Comparison of ENCODE assay signal across 18 cellular contexts in genomic region chr4:141896687-141897086, GRCh38.
DNase-seq lines count a peak whose midpoint lies in the region; ATAC-seq and TF ChIP-seq lines count a peak whose summit lies in the region.
"Had no signal": no experiment of that assay in that cellular context is flagged by ENCODE, and none has a peak within 500 bp of the region (broad histone marks: within the 10 kb centered on the region; RNA-seq: fewer than 3 reads in every experiment).

No MANE protein-coding gene starts in this region.

- H3K27ac ChIP-seq in ACC112 (ENCODE audit: low read depth, low read length), result no peak overlapping the region
- H3K27ac ChIP-seq: 22Rv1, BLaER1 had no signal

- H2AFZ ChIP-seq in ACC112 (ENCODE audit: low read length, unreplicated experiment), result peak overlapping the region; percentile 0
- H2AFZ ChIP-seq: GM23338 had no signal

- no peaks in the 10 kb centered on the region for H3K4me1 ChIP-seq in ACC112 (ENCODE audit: control insufficient read depth, insufficient read depth, low read length, unreplicated experiment)
- H3K4me1 ChIP-seq: BLaER1, Caco-2 had no signal

- no peak for ATAC-seq in HG02678 (IDR thresholded peaks at IDR 0.05; ENCODE audit: unreplicated experiment)
- ATAC-seq: GM12878, GM23338, HepG2 had no signal

- peak; percentile 15 for DNase-seq in HS-5 (ENCODE audit: low read depth)
- DNase-seq in RKO (ENCODE audit: low spot score), result peak; percentile 9
- peak; percentile 24 for DNase-seq in fibroblast of mammary gland (ENCODE audit: low read depth)
- no peak for DNase-seq in GF-D8 (lab: John Stamatoyannopoulos, UW)
- DNase-seq in NCI-H2227 (lab: John Stamatoyannopoulos, UW; ENCODE audit: unreplicated experiment), result no peak
- no peak for DNase-seq in MV-4-11 (lab: John Stamatoyannopoulos, UW)
- DNase-seq: AML-193; Caco-2; CD8-positive, alpha-beta memory T cell; DND-41; H7 had no signal

- H3K4me3 ChIP-seq in ACC112 (ENCODE audit: low read depth, low read length) (no peak overlapping the region), fibroblast of mammary gland (ENCODE audit: control insufficient read depth, low read depth, low read length) (no peak overlapping the region)
- H3K4me3 ChIP-seq: BLaER1, GM12878, GM23338 had no signal

- H3K79me2 ChIP-seq in ACC112 (ENCODE audit: control insufficient read depth, insufficient read depth, low read length, unreplicated experiment), result no peaks in the 10 kb centered on the region

- H3K36me3 ChIP-seq in ACC112 (ENCODE audit: insufficient read depth, low read length), result no peaks in the 10 kb centered on the region
- H3K36me3 ChIP-seq: BLaER1 had no signal

- TF ChIP-seq CTCF in fibroblast of mammary gland (conservative IDR thresholded peaks at IDR 0.05; ENCODE audit: control insufficient read depth, insufficient read depth, low read depth, low read length), result no peak

- H3K27me3 ChIP-seq in ACC112 (ENCODE audit: insufficient read depth, low read length), result no peaks in the 10 kb centered on the region
- H3K27me3 ChIP-seq: BLaER1 had no signal

Comparison
In these comparisons a context has a peak if more than half of its experiments do, and no peak if none do; other contexts are left out.
1. DNase-seq: peak in HS-5 (single experiment), RKO (single experiment) and fibroblast of mammary gland (single experiment); none in GF-D8 (single experiment), NCI-H2227 (single experiment) and MV-4-11 (single experiment).